In the genomic region with DNA sequence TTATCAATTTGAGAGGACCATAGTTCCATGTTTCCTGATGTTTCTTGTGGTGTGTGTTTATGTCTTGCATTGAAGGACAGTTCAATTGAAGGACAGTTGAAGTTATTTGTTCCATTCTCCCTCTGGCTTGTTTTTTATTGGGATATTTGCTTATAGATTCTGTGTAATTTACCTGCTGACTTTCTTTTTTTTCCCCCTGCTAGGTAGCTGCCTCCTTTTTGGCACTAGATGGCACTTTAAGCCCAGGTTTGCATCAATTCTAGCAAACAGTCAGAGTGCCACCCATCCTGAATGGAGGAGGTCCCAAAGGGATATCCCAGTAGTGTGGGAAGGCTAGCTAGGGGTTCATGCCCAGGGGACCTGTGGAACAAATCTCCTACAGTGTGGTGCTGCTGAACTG, we compare ENCODE assay signal across 8 cellular contexts.
A peak's percentile ranks its signal among the peaks of the same experiment; 100 is the strongest.
DNase-seq lines count a peak whose midpoint lies in the region; ATAC-seq, FAIRE-seq and TF ChIP-seq lines count a peak whose summit lies in the region.

No MANE protein-coding gene starts in this region.

- H3K36me3 Mint-ChIP-seq in endodermal cell (ENCODE audit: low read depth), result peaks cover 14% of the 10 kb centered on the region
- no peaks in the 10 kb centered on the region for H3K36me3 Mint-ChIP-seq in activated CD4-positive, alpha-beta T cell treated with anti-CD3 and anti-CD28 coated beads, Interleukin-2, amount 10 ng/mL, durations not matched to agents 24 days and 14 days (ENCODE audit: low read depth)

- no peaks in the 10 kb centered on the region for H3K4me1 ChIP-seq in BE2C
- no peaks in the 10 kb centered on the region for H3K4me1 ChIP-seq in endodermal cell (ENCODE audit: control insufficient read depth, insufficient read depth, low read length)

- peaks cover 13% of the 10 kb centered on the region for H3K27me3 Mint-ChIP-seq in endodermal cell (ENCODE audit: insufficient read depth)
- H3K27me3 Mint-ChIP-seq in activated CD4-positive, alpha-beta T cell treated with anti-CD3 and anti-CD28 coated beads, Interleukin-2, amount 10 ng/mL, durations not matched to agents 24 days and 14 days, result peaks cover 6% of the 10 kb centered on the region

- intact Hi-C loops in activated CD4-positive, alpha-beta T cell treated with anti-CD3 and anti-CD28 coated beads, Interleukin-2, amount 10 ng/mL, durations not matched to agents 24 days and 14 days (cut with micrococcal nuclease), result loop anchor here (5.0 kb wide), 1 partner anchor 462 kb away; no protein-coding TSS in a partner anchor

- ATAC-seq in HG03097 (IDR thresholded peaks at IDR 0.05; ENCODE audit: low FRiP score, unreplicated experiment), result no peak

- H3K9me3 ChIP-seq in BE2C (no peaks in the 10 kb centered on the region), endodermal cell (ENCODE audit: control insufficient read depth, low read length) (peaks cover 75% of the 10 kb centered on the region)

- H3K4me3 ChIP-seq in BE2C (ENCODE audit: low read depth, low read length) (no peak overlapping the region), HFF-Myc (replicated peaks; ENCODE audit: low read depth, low read length) (no peak overlapping the region), endodermal cell (ENCODE audit: low read length) (peak overlapping the region; percentile 10)

- H3K27me3 ChIP-seq in BE2C (no peaks in the 10 kb centered on the region), endodermal cell (ENCODE audit: control insufficient read depth, insufficient read depth, low read length, poor library complexity, severe bottlenecking) (no peaks in the 10 kb centered on the region)

- DNase-seq in BE2C (peak; percentile 31), HFF-Myc (ENCODE audit: extremely low read depth, low read depth) (no peak), NCI-H460 (ENCODE audit: extremely low read depth, low read depth) (peak; percentile 6), endodermal cell (peak; percentile 57), RCC 7860 (ENCODE audit: low spot score) (no peak)
- DNase-seq in stimulated activated CD4-positive, alpha-beta T cell treated with anti-CD3 and anti-CD28 coated beads, Interleukin-1b, Interleukin-23, amount 100 ng/mL, for 48 hours, result no peak
- no peak for DNase-seq in activated CD4-positive, alpha-beta T cell treated with anti-CD3 and anti-CD28 coated beads, Interleukin-2, amount 10 ng/mL, durations not matched to agents 24 days and 14 days

- H3K4me1 Mint-ChIP-seq in endodermal cell, result no peaks in the 10 kb centered on the region
- H3K4me1 Mint-ChIP-seq in activated CD4-positive, alpha-beta T cell treated with anti-CD3 and anti-CD28 coated beads, Interleukin-2, amount 10 ng/mL, durations not matched to agents 24 days and 14 days, result no peaks in the 10 kb centered on the region

- no peak for FAIRE-seq in RCC 7860 (lab: Jason Lieb, UNC)

- no peak overlapping the region for H3K27ac Mint-ChIP-seq in endodermal cell
- H3K27ac Mint-ChIP-seq in activated CD4-positive, alpha-beta T cell treated with anti-CD3 and anti-CD28 coated beads, Interleukin-2, amount 10 ng/mL, durations not matched to agents 24 days and 14 days, result no peak overlapping the region

- peaks cover 71% of the 10 kb centered on the region for H3K9me3 Mint-ChIP-seq in endodermal cell
- H3K9me3 Mint-ChIP-seq in activated CD4-positive, alpha-beta T cell treated with anti-CD3 and anti-CD28 coated beads, Interleukin-2, amount 10 ng/mL, durations not matched to agents 24 days and 14 days, result peaks cover 4% of the 10 kb centered on the region

- H3K9ac ChIP-seq in endodermal cell (ENCODE audit: extremely low read depth, low read length, poor library complexity, severe bottlenecking), result no peak overlapping the region

- H3K27ac ChIP-seq in endodermal cell (ENCODE audit: low read depth, low read length), result no peak overlapping the region

- TF ChIP-seq CTCF in BE2C (IDR thresholded peaks at IDR 0.05; ENCODE audit: low read depth, low read length) (peak; percentile 86), HFF-Myc (IDR thresholded peaks at IDR 0.05; ENCODE audit: low read depth, low read length, missing control alignments) (peak; percentile 29), endodermal cell (conservative IDR thresholded peaks at IDR 0.05) (peak; percentile 84)

- H3K4me3 Mint-ChIP-seq in endodermal cell, result no peak overlapping the region
- no peak overlapping the region for H3K4me3 Mint-ChIP-seq in activated CD4-positive, alpha-beta T cell treated with anti-CD3 and anti-CD28 coated beads, Interleukin-2, amount 10 ng/mL, durations not matched to agents 24 days and 14 days

- H3K36me3 ChIP-seq in BE2C, result no peaks in the 10 kb centered on the region
- H3K36me3 ChIP-seq in endodermal cell (ENCODE audit: control insufficient read depth, insufficient read depth, low read length), result no peaks in the 10 kb centered on the region

Comparison
In these comparisons a context has a peak if more than half of its experiments do, and no peak if none do; other contexts are left out.
1. DNase-seq: peak in BE2C (single experiment), NCI-H460 (single experiment) and endodermal cell (single experiment); none in HFF-Myc (single experiment), stimulated activated CD4-positive, alpha-beta T cell treated with anti-CD3 and anti-CD28 coated beads, Interleukin-1b, Interleukin-23, amount 100 ng/mL, for 48 hours (single experiment), activated CD4-positive, alpha-beta T cell treated with anti-CD3 and anti-CD28 coated beads, Interleukin-2, amount 10 ng/mL, durations not matched to agents 24 days and 14 days (single experiment) and RCC 7860 (single experiment).
2. CTCF ChIP-seq: peak in every context shown above with its lines; median percentile 86 in BE2C; 84 in endodermal cell; 29 in HFF-Myc.